13 cellular contexts compared by ENCODE assay signal in the genomic region with DNA sequence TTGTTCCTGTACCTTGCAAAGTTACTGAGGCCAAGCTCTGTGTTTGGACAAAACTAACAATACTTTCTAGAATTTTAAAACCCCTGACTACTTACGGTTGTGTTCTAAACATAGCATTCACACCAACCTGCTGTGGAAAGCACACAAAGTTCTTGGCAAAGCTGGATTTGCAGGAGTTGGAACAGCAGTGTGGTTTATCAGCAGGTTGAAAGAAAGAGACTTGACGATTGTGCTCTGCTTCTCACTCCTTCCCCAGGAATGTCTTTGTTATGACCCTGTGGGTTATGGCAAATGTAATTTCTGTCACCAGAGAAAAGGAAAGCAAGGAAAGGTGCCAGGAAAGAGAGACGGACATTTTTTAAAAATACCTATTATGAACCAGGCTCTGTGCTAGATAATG.
DNase-seq lines count a peak whose midpoint lies in the region; ATAC-seq and TF ChIP-seq lines count a peak whose summit lies in the region.
"Had no signal": no experiment of that assay in that cellular context is flagged by ENCODE, and none has a peak within 500 bp of the region (broad histone marks: within the 10 kb centered on the region; RNA-seq: fewer than 3 reads in every experiment).

No MANE protein-coding gene starts in this region.

- H3K36me3 ChIP-seq in Caco-2 (ENCODE audit: control insufficient read depth, insufficient read depth, low read length) (no peaks in the 10 kb centered on the region), lower lobe of right lung (no peaks in the 10 kb centered on the region), MG63 (no peaks in the 10 kb centered on the region; the same call in 1 of the 2 replicates)

- ATAC-seq in lower lobe of right lung (peak; percentile 48 to 59), GM19324 (IDR thresholded peaks at IDR 0.05; ENCODE audit: low FRiP score, unreplicated experiment) (no peak), GM19467 (IDR thresholded peaks at IDR 0.05; ENCODE audit: unreplicated experiment) (no peak)

- DNase-seq in Caco-2 (no peak), dermis blood vessel endothelial cell (peak; percentile 9), lower lobe of right lung (no peak), retinal pigment epithelial cell (ENCODE audit: low read depth) (peak; percentile 89), AG08395 (ENCODE audit: low spot score) (no peak), MG63 (no peak)
- DNase-seq: activated CD4-positive, alpha-beta T cell treated with anti-CD3 and anti-CD28 coated beads, Interleukin-2, amount 50 U/mL, for 1 hour; KG1; NCI-H1694 treated with DMSO at 0.1 percent for 48 hours; NCI-H748 treated with DMSO at 0.1 percent for 48 hours had no signal

- CTCF ChIA-PET in Caco-2 (lab: Charles Lee), result no interaction called here

- POLR2A ChIA-PET in Caco-2 (lab: Charles Lee), result no interaction called here

- no peaks in the 10 kb centered on the region for H3K36me3 Mint-ChIP-seq in Caco-2 (ENCODE audit: insufficient read depth, unreplicated experiment)

- no peaks in the 10 kb centered on the region for H3K27me3 Mint-ChIP-seq in Caco-2 (ENCODE audit: insufficient read depth, unreplicated experiment)

- intact Hi-C loops in Caco-2 (cut with micrococcal nuclease; ENCODE audit: unreplicated experiment) (loop anchor here (1.0 to 10.0 kb wide), 3 partner anchors 182 to 251 kb away; no protein-coding TSS in a partner anchor), lower lobe of right lung (cut with DNase I) (no loop called here)

- TF ChIP-seq CTCF in Caco-2 (IDR thresholded peaks at IDR 0.05; ENCODE audit: insufficient read depth in 1 of 2, low read depth in 1 of 2, low read length in 1 of 2, severe bottlenecking in 1 of 2, unreplicated experiment in 1 of 2) (no peak), lower lobe of right lung (IDR thresholded peaks at IDR 0.05) (no peak), retinal pigment epithelial cell (conservative IDR thresholded peaks at IDR 0.05; ENCODE audit: low read depth, low read length) (no peak)

- peaks cover 15% of the 10 kb centered on the region for H3K9me3 Mint-ChIP-seq in Caco-2 (ENCODE audit: unreplicated experiment)

- peak overlapping the region; percentile 56 for H3K27ac Mint-ChIP-seq in Caco-2 (ENCODE audit: unreplicated experiment)
- H3K27ac Mint-ChIP-seq: T-helper 2 cell treated with Interferon-gamma antibody and Interleukin-4, amounts not matched to agents 5 μg/mL and 100 μg/mL, for 36 hours had no signal

- H3K9me3 ChIP-seq in Caco-2 (no peaks in the 10 kb centered on the region), lower lobe of right lung (no peaks in the 10 kb centered on the region), MG63 (no peaks in the 10 kb centered on the region)

- no peaks in the 10 kb centered on the region for H3K27me3 ChIP-seq in Caco-2 (replicated peaks; ENCODE audit: control insufficient read depth, insufficient read depth, low read length)
- no peaks in the 10 kb centered on the region for H3K27me3 ChIP-seq in lower lobe of right lung (ENCODE audit: low read depth)
- H3K27me3 ChIP-seq in MG63, result no peaks in the 10 kb centered on the region

- no peak overlapping the region for H3K4me3 Mint-ChIP-seq in Caco-2 (ENCODE audit: unreplicated experiment)
- H3K4me3 Mint-ChIP-seq: T-helper 2 cell treated with Interferon-gamma antibody and Interleukin-4, amounts not matched to agents 5 μg/mL and 100 μg/mL, for 36 hours had no signal

- H3K4me3 ChIP-seq in Caco-2 (ENCODE audit: low read depth, low read length) (no peak overlapping the region), lower lobe of right lung (no peak overlapping the region), retinal pigment epithelial cell (ENCODE audit: low read length) (no peak overlapping the region), MG63 (no peak overlapping the region)

- H3K4me1 ChIP-seq in Caco-2 (peaks cover 16% of the 10 kb centered on the region), lower lobe of right lung (peaks cover 29% of the 10 kb centered on the region)

- no peak overlapping the region for H3K27ac ChIP-seq in lower lobe of right lung

- BruUV-seq in Caco-2 (replicated peaks; lab: Mats Ljungman, UMichigan), result no TSS peak

- peaks cover 21% of the 10 kb centered on the region for H3K4me1 Mint-ChIP-seq in Caco-2 (ENCODE audit: low read depth, unreplicated experiment)

Comparison
In these comparisons a context has a peak if more than half of its experiments do, and no peak if none do; other contexts are left out.
1. DNase-seq: peak in dermis blood vessel endothelial cell (single experiment) and retinal pigment epithelial cell (single experiment); none in Caco-2 (0 of 2), lower lobe of right lung (single experiment), AG08395 (single experiment) and MG63 (single experiment).
2. ATAC-seq: peak in lower lobe of right lung (2 of 2); none in GM19324 (single experiment) and GM19467 (single experiment).